Comparison of ENCODE assay signal across 7 cellular contexts in the genomic region with DNA sequence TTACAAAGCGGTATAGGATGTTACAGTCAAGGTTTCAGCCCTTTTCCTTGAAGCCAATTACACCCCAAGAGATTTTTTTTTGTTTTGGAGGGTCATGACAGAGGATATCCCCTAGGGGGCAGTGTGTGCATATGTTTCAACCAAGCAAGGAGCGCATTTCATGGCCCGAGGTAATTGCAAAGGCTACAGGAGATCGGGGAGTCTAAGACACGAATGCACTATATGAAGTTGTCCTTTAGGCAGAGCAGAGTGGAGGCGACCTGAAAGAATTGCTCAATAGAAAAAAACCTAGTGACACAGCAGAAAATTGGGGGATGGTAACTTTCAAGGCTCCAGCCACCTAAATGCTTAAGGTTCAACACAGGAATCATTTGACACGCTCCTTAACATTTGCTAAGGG.
DNase-seq lines count a peak whose midpoint lies in the region; ATAC-seq and TF ChIP-seq lines count a peak whose summit lies in the region.

No MANE protein-coding gene starts in this region.

- TF ChIP-seq EP300 in sigmoid colon (IDR thresholded peaks at IDR 0.05) = no peak

- no peaks in the 10 kb centered on the region for H3K36me3 ChIP-seq in sigmoid colon

- intact Hi-C loops in right cardiac atrium (cut with DNase I) (loop anchor here in 3 of 4 donors (5.0 to 10.0 kb wide), 4 partner anchors 367 to 1359 kb away; a partner anchor contains a TSS), sigmoid colon (cut with DNase I) (loop anchor here (2.0 to 10.0 kb wide), 5 partner anchors 301 to 1351 kb away; no protein-coding TSS in a partner anchor)

- H3K27ac ChIP-seq in right cardiac atrium (ENCODE audit: low read length) = no peak overlapping the region
- H3K27ac ChIP-seq in sigmoid colon = no peak overlapping the region

- peak; percentile 90 for ATAC-seq in HG02678 (IDR thresholded peaks at IDR 0.05; ENCODE audit: unreplicated experiment)
- peak; percentile 70 to 84 for ATAC-seq in right cardiac atrium

- H3K27me3 ChIP-seq in right cardiac atrium (ENCODE audit: control insufficient read depth, insufficient read depth) (no peaks in the 10 kb centered on the region), sigmoid colon (no peaks in the 10 kb centered on the region)

- H3K4me3 ChIP-seq in right cardiac atrium (ENCODE audit: low read length) (no peak overlapping the region), sigmoid colon (no peak overlapping the region)

- WGBS in right cardiac atrium = 17% methylated on average over 7 of the region's 7 CpGs
- WGBS in sigmoid colon, 2 donors = 14 to 17% methylated on average over 7 of the region's 7 CpGs

- H3K9me3 ChIP-seq in right cardiac atrium (ENCODE audit: control insufficient read depth, low read length) = no peaks in the 10 kb centered on the region
- no peaks in the 10 kb centered on the region for H3K9me3 ChIP-seq in sigmoid colon

- peak; percentile 76 for TF ChIP-seq CTCF in GM13976 (IDR thresholded peaks at IDR 0.05; ENCODE audit: borderline replicate concordance, control extremely low read depth, extremely low read depth, insufficient read depth, missing control alignments)
- TF ChIP-seq CTCF in sigmoid colon (IDR thresholded peaks at IDR 0.05) = peak; percentile 82 to 93 (median 88)

- H3K4me1 ChIP-seq in right cardiac atrium (ENCODE audit: control insufficient read depth, insufficient read depth, low read length) (no peaks in the 10 kb centered on the region), sigmoid colon (peaks cover 0 to 21% (median 0%) of the 10 kb centered on the region in 4 donors)

- DNase-seq in GM13976 (ENCODE audit: low spot score) (peak; percentile 51), NCI-H1417 (lab: John Stamatoyannopoulos, UW) (peak; percentile 75 to 94 (median 76)), SKM-1 treated with dmso at 0.1 percent for 144 hours (lab: John Stamatoyannopoulos, UW; ENCODE audit: unreplicated experiment) (peak; percentile 81), amniotic stem cell (lab: John Stamatoyannopoulos, UW) (peak; percentile 64), right cardiac atrium (peak in 2 of 3 donors; percentile 51 to 55), sigmoid colon (peak; percentile 87)

- in situ Hi-C loops in GM13976 (cut with MboI; ENCODE audit: low sequenced_read_pairs, unreplicated experiment) = no loop called here

- no peak for TF ChIP-seq POLR2A in sigmoid colon (IDR thresholded peaks at IDR 0.05)
